In the genomic region with DNA sequence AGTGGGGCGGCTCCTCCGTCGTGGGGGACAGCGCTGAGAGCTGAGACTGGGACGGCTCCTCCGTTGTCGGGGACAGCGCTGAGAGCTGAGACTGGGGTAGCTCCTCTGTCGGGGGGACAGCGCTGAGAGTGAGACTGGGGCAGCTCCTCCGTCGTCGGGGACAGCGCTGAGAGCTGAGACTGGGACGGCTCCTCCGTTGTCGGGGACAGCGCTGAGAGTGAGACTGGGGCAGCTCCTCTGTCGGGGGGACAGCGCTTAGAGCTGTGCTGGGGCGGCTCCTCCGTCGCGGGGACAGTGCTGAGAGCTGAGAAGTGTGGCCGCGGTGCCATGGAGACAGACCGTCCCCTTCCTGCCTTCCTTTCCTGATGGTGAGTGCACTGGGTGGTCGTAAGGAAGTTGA, we compare ENCODE assay signal across 10 cellular contexts.
"Had no signal": no experiment of that assay in that cellular context is flagged by ENCODE, and none has a peak within 500 bp of the region (broad histone marks: within the 10 kb centered on the region; RNA-seq: fewer than 3 reads in every experiment).

No MANE protein-coding gene starts in this region.

- H3K36me3 ChIP-seq: cardiac muscle cell, esophagus squamous epithelium, thyroid gland had no signal

- H3K4me3 ChIP-seq: cardiac muscle cell, esophagus squamous epithelium, skin epidermis, thyroid gland had no signal

- H3K27ac ChIP-seq: cardiac muscle cell, esophagus squamous epithelium, skin epidermis, thyroid gland had no signal

- H3K4me1 ChIP-seq: thyroid gland had no signal

- H3K4me3 Mint-ChIP-seq: activated CD4-positive, alpha-beta T cell treated with anti-CD3 and anti-CD28 coated beads for 36 hours; activated CD8-positive, alpha-beta T cell treated with anti-CD3 and anti-CD28 coated beads for 36 hours had no signal

- H3K9me3 ChIP-seq: esophagus squamous epithelium, thyroid gland had no signal

- H3K27ac Mint-ChIP-seq: activated CD4-positive, alpha-beta T cell treated with anti-CD3 and anti-CD28 coated beads for 36 hours; activated CD8-positive, alpha-beta T cell treated with anti-CD3 and anti-CD28 coated beads for 36 hours had no signal

- DNase-seq: activated CD4-positive, alpha-beta T cell treated with anti-CD3 and anti-CD28 coated beads for 36 hours; activated CD8-positive, alpha-beta memory T cell treated with anti-CD3 and anti-CD28 coated beads, Interleukin-2, amount 50 U/mL, for 4 hours; activated CD8-positive, alpha-beta T cell treated with anti-CD3 and anti-CD28 coated beads for 36 hours; esophagus squamous epithelium; foreskin fibroblast; glutamatergic neuron; stimulated activated CD4-positive, alpha-beta T cell treated with anti-CD3 and anti-CD28 coated beads, Interleukin-4, amount 100 ng/mL, for 4 hours; thyroid gland had no signal

- H3K27me3 ChIP-seq: thyroid gland had no signal
